14 cellular contexts compared by ENCODE assay signal in genomic region chr4:6802050-6802449, GRCh38.
"Had no signal": no experiment of that assay in that cellular context is flagged by ENCODE, and none has a peak within 500 bp of the region (broad histone marks: within the 10 kb centered on the region; RNA-seq: fewer than 3 reads in every experiment).

No MANE protein-coding gene starts in this region.

- ATAC-seq: left lung, T-helper 17 cell had no signal

- H3K27me3 Mint-ChIP-seq: activated B cell treated with CpG ODN at 0.5 μM for 24 hours; activated CD4-positive, alpha-beta T cell treated with anti-CD3 and anti-CD28 coated beads, Interleukin-2, amount 10 ng/mL, durations not matched to agents 7 days and 5 days; activated naive CD8-positive, alpha-beta T cell; memory B cell; T-helper 17 cell had no signal

- DNase-seq: activated B cell treated with CpG ODN at 0.5 μM for 24 hours; activated CD4-positive, alpha-beta T cell treated with anti-CD3 and anti-CD28 coated beads, Interleukin-2, amount 10 ng/mL, durations not matched to agents 7 days and 5 days; activated CD8-positive, alpha-beta memory T cell treated with anti-CD3 and anti-CD28 coated beads, Interleukin-2, amount 50 U/mL, for 48 hours; activated gamma-delta T cell treated with Interleukin-2 at 50 U/mL for 16 hours; dermis blood vessel endothelial cell; left lung; T-helper 17 cell; thyroid gland had no signal

- H3K27ac ChIP-seq: epithelial cell of prostate, left lung, thyroid gland, vagina had no signal

- H3K36me3 ChIP-seq: left lung, thyroid gland, vagina had no signal

- H3K27me3 ChIP-seq: left lung, thyroid gland, vagina had no signal

- H3K4me3 Mint-ChIP-seq: activated B cell treated with CpG ODN at 0.5 μM for 24 hours; activated CD4-positive, alpha-beta T cell treated with anti-CD3 and anti-CD28 coated beads, Interleukin-2, amount 10 ng/mL, durations not matched to agents 7 days and 5 days; activated naive CD8-positive, alpha-beta T cell; memory B cell; nephron; stimulated activated effector memory CD8-positive, alpha-beta T cell treated with anti-CD3 and anti-CD28 coated beads, Interleukin-12 subunit alpha, Interleukin-12 subunit beta, amount 100 ng/mL, for 72 hours; T-helper 17 cell had no signal

- H3K9me3 Mint-ChIP-seq: activated B cell treated with CpG ODN at 0.5 μM for 24 hours; activated CD4-positive, alpha-beta T cell treated with anti-CD3 and anti-CD28 coated beads, Interleukin-2, amount 10 ng/mL, durations not matched to agents 7 days and 5 days; memory B cell; nephron; stimulated activated effector memory CD8-positive, alpha-beta T cell treated with anti-CD3 and anti-CD28 coated beads, Interleukin-12 subunit alpha, Interleukin-12 subunit beta, amount 100 ng/mL, for 72 hours had no signal

- H3K27ac Mint-ChIP-seq: activated B cell treated with CpG ODN at 0.5 μM for 24 hours; activated CD4-positive, alpha-beta T cell treated with anti-CD3 and anti-CD28 coated beads, Interleukin-2, amount 10 ng/mL, durations not matched to agents 7 days and 5 days; activated naive CD8-positive, alpha-beta T cell; memory B cell; nephron; stimulated activated effector memory CD8-positive, alpha-beta T cell treated with anti-CD3 and anti-CD28 coated beads, Interleukin-12 subunit alpha, Interleukin-12 subunit beta, amount 100 ng/mL, for 72 hours; T-helper 17 cell had no signal

- H3K9me3 ChIP-seq: left lung, thyroid gland, vagina had no signal

- H3K4me3 ChIP-seq: left lung, thyroid gland, vagina had no signal

- H3K4me1 Mint-ChIP-seq: activated B cell treated with CpG ODN at 0.5 μM for 24 hours, nephron had no signal
